11 cellular contexts compared by ENCODE assay signal in the genomic region with DNA sequence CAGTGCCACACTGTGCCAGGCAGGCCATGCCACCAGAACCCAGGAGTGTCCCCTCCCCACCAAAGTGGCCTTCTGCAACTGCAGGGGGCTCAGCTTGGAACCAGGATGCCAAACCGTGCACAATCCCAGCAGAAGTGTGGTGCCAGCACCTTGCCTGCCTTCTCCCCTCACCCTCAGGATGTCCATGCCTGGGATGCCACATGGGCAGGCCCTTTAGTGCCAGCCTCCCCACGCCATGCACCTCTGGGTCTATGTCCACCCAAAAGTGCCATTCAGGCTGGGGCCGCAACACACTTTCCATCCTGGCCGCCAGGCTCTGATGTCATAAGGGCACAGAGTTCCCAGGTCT. TPM values are rescaled to one million over a fixed set of nuclear protein-coding genes. Genes with fewer than 3 reads are reported as not detected.
DNase-seq lines count a peak whose midpoint lies in the region; ATAC-seq, FAIRE-seq and TF ChIP-seq lines count a peak whose summit lies in the region.
"Had no signal": no experiment of that assay in that cellular context is flagged by ENCODE, and none has a peak within 500 bp of the region (broad histone marks: within the 10 kb centered on the region; RNA-seq: fewer than 3 reads in every experiment).

No MANE protein-coding gene starts in this region.

- peak overlapping the region; percentile 14 for H3K27ac Mint-ChIP-seq in T-helper 17 cell

- peaks cover 11% of the 10 kb centered on the region; the same call in 2 of the 3 replicates for H3K9me3 ChIP-seq in A549
- H3K9me3 ChIP-seq in T-helper 17 cell (ENCODE audit: control insufficient read depth, low read length, poor library complexity, severe bottlenecking) = peaks cover 3% of the 10 kb centered on the region
- H3K9me3 ChIP-seq in gastroesophageal sphincter = no peaks in the 10 kb centered on the region

- 91% methylated on average over 3 of the region's 4 CpGs for WGBS in A549 (ENCODE audit: missing lambda C conversion rate)
- WGBS in gastroesophageal sphincter (ENCODE audit: low coverage in 1 of 2), 2 donors = no CpG with 5 or more reads among the region's 4 CpGs

- peaks cover 33% of the 10 kb centered on the region for H3K4me1 Mint-ChIP-seq in T-helper 17 cell

- H3K27me3 Mint-ChIP-seq in T-helper 17 cell = no peaks in the 10 kb centered on the region

- H3K4me3 Mint-ChIP-seq in T-helper 17 cell = no peak overlapping the region
- H3K4me3 Mint-ChIP-seq: B cell had no signal

- DNase-seq in A549 (ENCODE audit: low read depth in 1 of 2, low spot score in 1 of 2) = no peak
- no peak for DNase-seq in T-helper 17 cell
- DNase-seq in C1 segment of cervical spinal cord (lab: John Stamatoyannopoulos, UW) = no peak
- DNase-seq in NCI-H2081 (lab: John Stamatoyannopoulos, UW) = no peak
- DNase-seq in NCI-H446 treated with DMSO at 0.1 percent for 48 hours (lab: John Stamatoyannopoulos, UW) = no peak
- DNase-seq: NCI-H1417, occipital lobe had no signal

- H3K4me2 ChIP-seq in A549 = peak overlapping the region; percentile 59

- TF ChIP-seq CTCF in A549 (IDR thresholded peaks at IDR 0.05) = no peak
- no peak for TF ChIP-seq CTCF in gastroesophageal sphincter (IDR thresholded peaks at IDR 0.05)

- no peaks in the 10 kb centered on the region for H3K36me3 ChIP-seq in gastroesophageal sphincter
- no peaks in the 10 kb centered on the region for H3K36me3 ChIP-seq in rectal smooth muscle tissue (ENCODE audit: control insufficient read depth, insufficient read depth, low read length)

- no peaks in the 10 kb centered on the region for H3K36me3 Mint-ChIP-seq in T-helper 17 cell (ENCODE audit: low read depth)

- H3K4me1 ChIP-seq in A549 (peaks cover 40% of the 10 kb centered on the region), gastroesophageal sphincter (peaks cover 0 to 37% (median 25%) of the 10 kb centered on the region in 3 donors), rectal smooth muscle tissue (ENCODE audit: control insufficient read depth, insufficient read depth, low read length) (peaks cover 12% of the 10 kb centered on the region)

- ATAC-seq in A549 = no peak
- ATAC-seq in T-helper 17 cell = no peak
- ATAC-seq in gastroesophageal sphincter = no peak
- ATAC-seq in GM21447 (IDR thresholded peaks at IDR 0.05; ENCODE audit: unreplicated experiment) = no peak

- peaks cover 38% of the 10 kb centered on the region for H3K27me3 ChIP-seq in gastroesophageal sphincter
- H3K27me3 ChIP-seq in rectal smooth muscle tissue (ENCODE audit: control insufficient read depth, insufficient read depth, low read length) = peaks cover 2% of the 10 kb centered on the region

- CTCF ChIA-PET in A549 (lab: Yijun Ruan, JAX) = interaction anchor here (1.0 to 1.8 kb wide), 4 partner anchors 9 to 45 kb away, joined by 3 to 6 read pairs (median 4); no protein-coding TSS in a partner anchor

- no peak for TF ChIP-seq RAD21 in A549 (conservative IDR thresholded peaks at IDR 0.05 in 1 of 2, IDR thresholded peaks at IDR 0.05 in 1 of 2)

- TF ChIP-seq EP300 in A549 (IDR thresholded peaks at IDR 0.05) (no peak), gastroesophageal sphincter (IDR thresholded peaks at IDR 0.05) (no peak)

- no peak for FAIRE-seq in A549 (lab: Jason Lieb, UNC)

- H3K27ac ChIP-seq in A549 (peak overlapping the region; percentile 92 to 96), gastroesophageal sphincter (peak overlapping the region; percentile 45 to 86 (median 74)), rectal smooth muscle tissue (ENCODE audit: low read depth, low read length) (peak overlapping the region; percentile 60)

- TF ChIP-seq POLR2A in A549 (IDR thresholded peaks at IDR 0.05; ENCODE audit: low read length) (no peak), gastroesophageal sphincter (IDR thresholded peaks at IDR 0.05) (no peak)

- POLR2A ChIA-PET in A549 (lab: Yijun Ruan, JAX) = interaction anchor here (1.3 to 1.7 kb wide), 2 partner anchors 9 to 10 kb away, joined by 3 to 16 read pairs; partner anchors contain the start of gene TBC1D22A

- H3K4me3 ChIP-seq in A549 = no peak overlapping the region
- H3K4me3 ChIP-seq in gastroesophageal sphincter = no peak overlapping the region
- peak overlapping the region; percentile 6 for H3K4me3 ChIP-seq in rectal smooth muscle tissue (ENCODE audit: low read length)

- no peak overlapping the region for H3K9ac ChIP-seq in rectal smooth muscle tissue (ENCODE audit: low read length)

TF ChIP-seq in A549, 52 proteins besides CTCF, POLR2A, EP300 and RAD21 (continues in another document):
- TF ChIP-seq MYC (IDR thresholded peaks at IDR 0.05; ENCODE audit: borderline replicate concordance, low read length) = no peak
- TF ChIP-seq, protein P1, sequence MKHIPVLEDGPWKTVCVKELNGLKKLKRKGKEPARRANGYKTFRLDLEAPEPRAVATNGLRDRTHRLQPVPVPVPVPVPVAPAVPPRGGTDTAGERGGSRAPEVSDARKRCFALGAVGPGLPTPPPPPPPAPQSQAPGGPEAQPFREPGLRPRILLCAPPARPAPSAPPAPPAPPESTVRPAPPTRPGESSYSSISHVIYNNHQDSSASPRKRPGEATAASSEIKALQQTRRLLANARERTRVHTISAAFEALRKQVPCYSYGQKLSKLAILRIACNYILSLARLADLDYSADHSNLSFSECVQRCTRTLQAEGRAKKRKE (CRISPR knock-in tag; IDR thresholded peaks at IDR 0.05; ENCODE audit: low read depth) = no peak
- TF ChIP-seq NPAS2 (CRISPR knock-in tag; IDR thresholded peaks at IDR 0.05; ENCODE audit: borderline replicate concordance) = no peak
- no peak for TF ChIP-seq ZC3H11A (IDR thresholded peaks at IDR 0.05)
- no peak for TF ChIP-seq ZFP36 (IDR thresholded peaks at IDR 0.05; ENCODE audit: borderline replicate concordance, partially characterized antibody)
- TF ChIP-seq, protein P2, sequence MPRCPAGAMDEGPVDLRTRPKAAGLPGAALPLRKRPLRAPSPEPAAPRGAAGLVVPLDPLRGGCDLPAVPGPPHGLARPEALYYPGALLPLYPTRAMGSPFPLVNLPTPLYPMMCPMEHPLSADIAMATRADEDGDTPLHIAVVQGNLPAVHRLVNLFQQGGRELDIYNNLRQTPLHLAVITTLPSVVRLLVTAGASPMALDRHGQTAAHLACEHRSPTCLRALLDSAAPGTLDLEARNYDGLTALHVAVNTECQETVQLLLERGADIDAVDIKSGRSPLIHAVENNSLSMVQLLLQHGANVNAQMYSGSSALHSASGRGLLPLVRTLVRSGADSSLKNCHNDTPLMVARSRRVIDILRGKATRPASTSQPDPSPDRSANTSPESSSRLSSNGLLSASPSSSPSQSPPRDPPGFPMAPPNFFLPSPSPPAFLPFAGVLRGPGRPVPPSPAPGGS (IDR thresholded peaks at IDR 0.05) = no peak
- TF ChIP-seq RARB (CRISPR knock-in tag; IDR thresholded peaks at IDR 0.05) = no peak
- TF ChIP-seq, protein P3, sequence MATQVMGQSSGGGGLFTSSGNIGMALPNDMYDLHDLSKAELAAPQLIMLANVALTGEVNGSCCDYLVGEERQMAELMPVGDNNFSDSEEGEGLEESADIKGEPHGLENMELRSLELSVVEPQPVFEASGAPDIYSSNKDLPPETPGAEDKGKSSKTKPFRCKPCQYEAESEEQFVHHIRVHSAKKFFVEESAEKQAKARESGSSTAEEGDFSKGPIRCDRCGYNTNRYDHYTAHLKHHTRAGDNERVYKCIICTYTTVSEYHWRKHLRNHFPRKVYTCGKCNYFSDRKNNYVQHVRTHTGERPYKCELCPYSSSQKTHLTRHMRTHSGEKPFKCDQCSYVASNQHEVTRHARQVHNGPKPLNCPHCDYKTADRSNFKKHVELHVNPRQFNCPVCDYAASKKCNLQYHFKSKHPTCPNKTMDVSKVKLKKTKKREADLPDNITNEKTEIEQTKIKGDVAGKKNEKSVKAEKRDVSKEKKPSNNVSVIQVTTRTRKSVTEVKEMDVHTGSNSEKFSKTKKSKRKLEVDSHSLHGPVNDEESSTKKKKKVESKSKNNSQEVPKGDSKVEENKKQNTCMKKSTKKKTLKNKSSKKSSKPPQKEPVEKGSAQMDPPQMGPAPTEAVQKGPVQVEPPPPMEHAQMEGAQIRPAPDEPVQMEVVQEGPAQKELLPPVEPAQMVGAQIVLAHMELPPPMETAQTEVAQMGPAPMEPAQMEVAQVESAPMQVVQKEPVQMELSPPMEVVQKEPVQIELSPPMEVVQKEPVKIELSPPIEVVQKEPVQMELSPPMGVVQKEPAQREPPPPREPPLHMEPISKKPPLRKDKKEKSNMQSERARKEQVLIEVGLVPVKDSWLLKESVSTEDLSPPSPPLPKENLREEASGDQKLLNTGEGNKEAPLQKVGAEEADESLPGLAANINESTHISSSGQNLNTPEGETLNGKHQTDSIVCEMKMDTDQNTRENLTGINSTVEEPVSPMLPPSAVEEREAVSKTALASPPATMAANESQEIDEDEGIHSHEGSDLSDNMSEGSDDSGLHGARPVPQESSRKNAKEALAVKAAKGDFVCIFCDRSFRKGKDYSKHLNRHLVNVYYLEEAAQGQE (IDR thresholded peaks at IDR 0.05) = no peak
- TF ChIP-seq ESRRA (IDR thresholded peaks at IDR 0.05; ENCODE audit: borderline replicate concordance, low read length) = no peak
- TF ChIP-seq PHF8 (IDR thresholded peaks at IDR 0.05; ENCODE audit: borderline replicate concordance, low read depth) = no peak
- no peak for TF ChIP-seq KDM1A (IDR thresholded peaks at IDR 0.05; ENCODE audit: low read depth)
- TF ChIP-seq HDAC2 (IDR thresholded peaks at IDR 0.05) = no peak
- TF ChIP-seq HEYL (CRISPR knock-in tag; IDR thresholded peaks at IDR 0.05) = no peak
- TF ChIP-seq CBX2 (IDR thresholded peaks at IDR 0.05; ENCODE audit: borderline replicate concordance, low read depth) = no peak
- TF ChIP-seq SMC3 (IDR thresholded peaks at IDR 0.05) = no peak
- TF ChIP-seq CBX8 (IDR thresholded peaks at IDR 0.05) = no peak
- no peak for TF ChIP-seq POLR2AphosphoS2 (conservative IDR thresholded peaks at IDR 0.05; ENCODE audit: low read length)
- no peak for TF ChIP-seq TFCP2L1 (CRISPR knock-in tag; IDR thresholded peaks at IDR 0.05)

RNA-seq across cellular contexts. Expression of gene TBC1D22A, which starts 8.7 kb away (rescaled TPM):
- polyA plus RNA-seq in A549 (2011; rRNA removed) (10.4 and 10.8 TPM in 2 replicates), A549 (2017; fragmentation: RNase III; extraction: RNeasy Plus Mini Kit Qiagen cat#74134 plus additional on column Dnase treatment) (8.2 to 9.7 TPM (median 8.9 TPM) in 3 replicates)
- 11.2 and 11.7 TPM in 2 replicates for polyA plus RNA-seq in A549 (2012; cell fraction: cytosol; rRNA removed)
- 11.0 and 12.8 TPM in 2 replicates for polyA plus RNA-seq in A549 (2012; cell fraction: nucleus; rRNA removed)
- 8.2 and 12.6 TPM in 2 replicates for polyA minus RNA-seq in A549 (2011; rRNA and poly(A)+ RNA removed)
- total RNA-seq in T-helper 17 cell (10 to 100 TPM; 42.1 to 43.8 TPM), gastroesophageal sphincter (10 to 100 TPM; 16.2 to 22.2 (median 17.8) TPM)

RNA-seq across cellular contexts. Expression of gene CERK, which starts 15.7 kb away (rescaled TPM):
- polyA plus RNA-seq in A549 (2011; rRNA removed) (13.1 and 17.7 TPM in 2 replicates), A549 (2017; fragmentation: RNase III; extraction: RNeasy Plus Mini Kit Qiagen cat#74134 plus additional on column Dnase treatment) (13.8 to 15.6 TPM (median 15.6 TPM) in 3 replicates)
- 9.7 and 12.6 TPM in 2 replicates for polyA plus RNA-seq in A549 (2012; cell fraction: cytosol; rRNA removed)
- polyA plus RNA-seq in A549 (2012; cell fraction: nucleus; rRNA removed) = 9.7 and 13.4 TPM in 2 replicates
- 16.0 and 23.4 TPM in 2 replicates for polyA minus RNA-seq in A549 (2011; rRNA and poly(A)+ RNA removed)
- total RNA-seq in T-helper 17 cell (100 to 1,000 TPM; 164 to 174 TPM), gastroesophageal sphincter (10 to 100 TPM; 44.6 to 55.9 (median 45.6) TPM)
